22 cellular contexts compared by ENCODE assay signal in the genomic region with DNA sequence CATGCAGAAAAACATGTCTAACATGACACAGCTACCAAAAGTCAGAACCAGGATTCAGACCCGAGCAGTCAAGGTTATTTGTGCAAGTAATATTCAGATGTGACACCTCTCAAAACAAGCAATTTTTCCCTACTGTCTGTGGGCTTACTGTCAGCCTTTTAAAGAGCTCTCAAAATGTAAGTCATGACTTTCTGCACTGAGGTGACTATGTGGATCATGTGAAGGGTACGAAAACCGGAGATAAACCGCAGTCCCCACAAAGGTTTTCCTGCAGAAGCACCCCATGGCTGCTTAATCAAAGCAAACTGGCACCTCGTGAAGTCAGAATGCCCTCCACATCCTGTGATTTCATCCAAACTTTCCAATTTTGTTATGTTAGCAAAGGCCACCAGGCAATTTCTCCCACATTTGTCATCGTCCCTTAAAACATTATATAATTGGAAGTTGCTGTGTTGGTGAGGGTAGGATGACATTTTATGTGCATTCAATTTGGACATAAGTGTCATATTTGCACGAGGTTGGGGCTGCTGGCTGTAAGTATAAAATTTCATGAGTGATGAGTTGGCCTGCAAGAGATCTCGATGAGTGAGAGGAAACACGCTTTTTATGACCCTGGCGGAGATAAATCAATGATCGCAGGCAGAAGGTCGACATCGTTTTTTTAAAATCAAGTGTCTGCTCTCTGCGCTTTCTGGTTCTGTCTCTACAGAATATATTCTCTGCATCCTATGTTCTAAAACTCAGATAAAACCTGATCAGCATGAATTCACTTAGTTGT.
DNase-seq lines count a peak whose midpoint lies in the region; ATAC-seq and TF ChIP-seq lines count a peak whose summit lies in the region.
"Had no signal": no experiment of that assay in that cellular context is flagged by ENCODE, and none has a peak within 500 bp of the region (broad histone marks: within the 10 kb centered on the region; RNA-seq: fewer than 3 reads in every experiment).

No MANE protein-coding gene starts in this region.

- intact Hi-C loops in A673 (cut with micrococcal nuclease; ENCODE audit: unreplicated experiment) = no loop called here

- H3K36me3 ChIP-seq in A673 (ENCODE audit: insufficient read depth, low read length, poor library complexity, severe bottlenecking) = no peaks in the 10 kb centered on the region
- H3K36me3 ChIP-seq in SJCRH30 = no peaks in the 10 kb centered on the region
- H3K36me3 ChIP-seq: BE2C had no signal

- no peak for TF ChIP-seq CTCF in A673 (conservative IDR thresholded peaks at IDR 0.05; ENCODE audit: low read depth, low read length)

- CTCF ChIA-PET in A673 (lab: Charles Lee) = no interaction called here

- H3K4me3 ChIP-seq in A673 (ENCODE audit: low read depth, low read length, poor library complexity, severe bottlenecking) (no peak overlapping the region), SJCRH30 (no peak overlapping the region)
- H3K4me3 ChIP-seq: SK-N-MC had no signal

- H3K4me1 ChIP-seq in A673 (ENCODE audit: insufficient read depth, low read length, poor library complexity, severe bottlenecking) (peaks cover 45% of the 10 kb centered on the region), SJCRH30 (no peaks in the 10 kb centered on the region)
- H3K4me1 ChIP-seq: BE2C had no signal

- POLR2A ChIA-PET in A673 (lab: Charles Lee; ENCODE audit: low non-redundant PET) = interaction anchor here (0.7 kb wide), 1 partner anchor 10 kb away, joined by 3 read pairs; no protein-coding TSS in a partner anchor

- peaks cover 5% of the 10 kb centered on the region for H3K9me3 ChIP-seq in A673 (ENCODE audit: low read depth, low read length, poor library complexity, severe bottlenecking)
- no peaks in the 10 kb centered on the region for H3K9me3 ChIP-seq in SJCRH30 (replicated peaks)
- H3K9me3 ChIP-seq: BE2C had no signal

- peak; percentile 53 for DNase-seq in A673 (ENCODE audit: low spot score)
- peak; percentile 41 for DNase-seq in EH (ENCODE audit: low read depth)
- DNase-seq in NCI-H1092 (lab: John Stamatoyannopoulos, UW) = peak; percentile 29
- DNase-seq in RPMI7951 (ENCODE audit: low read depth) = peak; percentile 18
- no peak for DNase-seq in SJCRH30
- no peak for DNase-seq in activated CD4-positive, alpha-beta T cell treated with anti-CD3 and anti-CD28 coated beads, Interleukin-2, amount 50 U/mL, for 1 hour
- DNase-seq: BE2C; CD4-positive, CD25-positive, alpha-beta regulatory T cell; DMS79 treated with DMSO at 0.1 percent for 48 hours; H7; HFFc6; MV-4-11; NCI-H1436; NCI-H2029 treated with DMSO at 0.1 percent for 48 hours; NCI-H510A treated with DMSO at 0.1 percent for 48 hours; OCI-M1; SW 1271; T-helper 17 cell had no signal

- BruUV-seq in A673 (replicated peaks; lab: Mats Ljungman, UMichigan) = no TSS peak

- no peak for ATAC-seq in HG02763 (IDR thresholded peaks at IDR 0.05; ENCODE audit: unreplicated experiment)
- ATAC-seq in HG03457 (IDR thresholded peaks at IDR 0.05; ENCODE audit: unreplicated experiment) = no peak
- ATAC-seq: T-helper 17 cell had no signal

- no peak overlapping the region for H3K27ac ChIP-seq in A673 (ENCODE audit: low read depth, low read length, poor library complexity, severe bottlenecking)
- no peak overlapping the region for H3K27ac ChIP-seq in SJCRH30
- H3K27ac ChIP-seq: KMS-11, SK-N-MC had no signal

- H3K27me3 ChIP-seq in A673 (replicated peaks; ENCODE audit: insufficient read depth, low read depth, low read length, poor library complexity) (no peaks in the 10 kb centered on the region), SJCRH30 (peaks cover 12% of the 10 kb centered on the region)
- H3K27me3 ChIP-seq: BE2C had no signal

Comparison
In these comparisons a context has a peak if more than half of its experiments do, and no peak if none do; other contexts are left out.
1. DNase-seq: peak in A673 (single experiment), EH (single experiment), NCI-H1092 (single experiment) and RPMI7951 (single experiment); none in SJCRH30 (0 of 2) and activated CD4-positive, alpha-beta T cell treated with anti-CD3 and anti-CD28 coated beads, Interleukin-2, amount 50 U/mL, for 1 hour (single experiment).